ENCODE assay signal across 9 cellular contexts in genomic region chr17:68794636-68795503, GRCh38.
DNase-seq lines count a peak whose midpoint lies in the region; ATAC-seq and TF ChIP-seq lines count a peak whose summit lies in the region.
"Had no signal": no experiment of that assay in that cellular context is flagged by ENCODE, and none has a peak within 500 bp of the region (broad histone marks: within the 10 kb centered on the region; RNA-seq: fewer than 3 reads in every experiment).

No MANE protein-coding gene starts in this region.

- no peak for ATAC-seq in activated CD8-positive, alpha-beta T cell treated with anti-CD3 and anti-CD28 coated beads, Interleukin-2, amount 10 ng/mL, durations not matched to agents 7 days and 5 days
- ATAC-seq in heart left ventricle (peak; percentile 18 to 81 (median 70)), GM21423 (IDR thresholded peaks at IDR 0.05; ENCODE audit: unreplicated experiment) (no peak), GM21381 (IDR thresholded peaks at IDR 0.05; ENCODE audit: unreplicated experiment) (no peak)

- H3K27me3 ChIP-seq in heart left ventricle (no peaks in the 10 kb centered on the region), skeletal muscle satellite cell (ENCODE audit: control insufficient read depth, insufficient read depth, low read length) (no peaks in the 10 kb centered on the region)

- H3K27ac ChIP-seq in heart left ventricle: peak overlapping the region; percentile 65 to 93 (median 80)

- POLR2A ChIA-PET in activated CD8-positive, alpha-beta T cell treated with anti-CD3 and anti-CD28 coated beads, Interleukin-2, amount 10 ng/mL, durations not matched to agents 7 days and 5 days (lab: Charles Lee): no interaction called here

- TF ChIP-seq CTCF in heart left ventricle (IDR thresholded peaks at IDR 0.05): peak; percentile 17 to 58 (median 27)

- H3K36me3 Mint-ChIP-seq in activated CD8-positive, alpha-beta T cell treated with anti-CD3 and anti-CD28 coated beads, Interleukin-2, amount 10 ng/mL, durations not matched to agents 7 days and 5 days (ENCODE audit: low read depth): peaks cover 2% of the 10 kb centered on the region

- peak overlapping the region; percentile 32 for H3K4me3 Mint-ChIP-seq in activated CD8-positive, alpha-beta T cell treated with anti-CD3 and anti-CD28 coated beads, Interleukin-2, amount 10 ng/mL, durations not matched to agents 7 days and 5 days

- peaks cover 9% of the 10 kb centered on the region for H3K4me1 Mint-ChIP-seq in activated CD8-positive, alpha-beta T cell treated with anti-CD3 and anti-CD28 coated beads, Interleukin-2, amount 10 ng/mL, durations not matched to agents 7 days and 5 days (ENCODE audit: low read depth)

- H3K27ac Mint-ChIP-seq in activated CD8-positive, alpha-beta T cell treated with anti-CD3 and anti-CD28 coated beads, Interleukin-2, amount 10 ng/mL, durations not matched to agents 7 days and 5 days: peak overlapping the region; percentile 67

- H3K27me3 Mint-ChIP-seq in activated CD8-positive, alpha-beta T cell treated with anti-CD3 and anti-CD28 coated beads, Interleukin-2, amount 10 ng/mL, durations not matched to agents 7 days and 5 days (ENCODE audit: low read depth): peaks cover 19% of the 10 kb centered on the region

- peak overlapping the region; percentile 64 for H3K9ac ChIP-seq in skeletal muscle satellite cell (ENCODE audit: low read depth, low read length)

- TF ChIP-seq POLR2A in heart left ventricle (IDR thresholded peaks at IDR 0.05): no peak

- intact Hi-C loops in heart left ventricle (cut with DNase I): loop anchor here in 7 of 10 donors (5.0 to 10.0 kb wide), 6 partner anchors 47 to 177 kb away; no protein-coding TSS in a partner anchor

- DNase-seq in AG20443 (ENCODE audit: low spot score): peak; percentile 29
- DNase-seq in HCEC 1CT: peak; percentile 71
- no peak for DNase-seq in activated CD8-positive, alpha-beta T cell treated with anti-CD3 and anti-CD28 coated beads, Interleukin-2, amount 10 ng/mL, durations not matched to agents 7 days and 5 days
- DNase-seq in heart left ventricle: peak in 3 of 5 donors; percentile 53 to 74 (median 55)
- DNase-seq in retina: no peak

- H3K4me1 ChIP-seq in heart left ventricle: peaks cover 0 to 46% (median 9%) of the 10 kb centered on the region in 12 donors
- peaks cover 43% of the 10 kb centered on the region for H3K4me1 ChIP-seq in skeletal muscle satellite cell (ENCODE audit: control insufficient read depth, insufficient read depth, low read length)

- H3K9me3 Mint-ChIP-seq in activated CD8-positive, alpha-beta T cell treated with anti-CD3 and anti-CD28 coated beads, Interleukin-2, amount 10 ng/mL, durations not matched to agents 7 days and 5 days (ENCODE audit: insufficient read depth): no peaks in the 10 kb centered on the region

- peak overlapping the region; percentile 69 for H3K4me2 ChIP-seq in skeletal muscle satellite cell (ENCODE audit: low read length)

- H3K4me3 ChIP-seq in heart left ventricle (peak overlapping the region in 1 of 12 donors; percentile 34), skeletal muscle satellite cell (ENCODE audit: low read length) (peak overlapping the region; percentile 33)
- H3K4me3 ChIP-seq: lung had no signal

- CTCF ChIA-PET in activated CD8-positive, alpha-beta T cell treated with anti-CD3 and anti-CD28 coated beads, Interleukin-2, amount 10 ng/mL, durations not matched to agents 7 days and 5 days (lab: Charles Lee): interaction anchor here (0.7 to 1.3 kb wide), 9 partner anchors 9 to 810 kb away, joined by 3 to 4 read pairs (median 3); no protein-coding TSS in a partner anchor

- H3K36me3 ChIP-seq in heart left ventricle: no peaks in the 10 kb centered on the region
- H3K36me3 ChIP-seq in skeletal muscle satellite cell (ENCODE audit: insufficient read depth, low read length): no peaks in the 10 kb centered on the region

- WGBS in heart left ventricle, 4 donors: 44 to 58% (median 49%) methylated on average over 6 of the region's 6 CpGs

- H3K9me3 ChIP-seq in heart left ventricle (peaks cover 0 to 4% (median 0%) of the 10 kb centered on the region in 12 donors), skeletal muscle satellite cell (replicated peaks; ENCODE audit: low read length) (no peaks in the 10 kb centered on the region)

Comparison
In these comparisons a context has a peak if more than half of its experiments do, and no peak if none do; other contexts are left out.
1. DNase-seq: peak in AG20443 (single experiment), HCEC 1CT (single experiment) and heart left ventricle (3 of 5); none in activated CD8-positive, alpha-beta T cell treated with anti-CD3 and anti-CD28 coated beads, Interleukin-2, amount 10 ng/mL, durations not matched to agents 7 days and 5 days (single experiment) and retina (single experiment).
2. ATAC-seq: peak in heart left ventricle (4 of 4); none in activated CD8-positive, alpha-beta T cell treated with anti-CD3 and anti-CD28 coated beads, Interleukin-2, amount 10 ng/mL, durations not matched to agents 7 days and 5 days (single experiment), GM21423 (single experiment) and GM21381 (single experiment).